In the genomic region with DNA sequence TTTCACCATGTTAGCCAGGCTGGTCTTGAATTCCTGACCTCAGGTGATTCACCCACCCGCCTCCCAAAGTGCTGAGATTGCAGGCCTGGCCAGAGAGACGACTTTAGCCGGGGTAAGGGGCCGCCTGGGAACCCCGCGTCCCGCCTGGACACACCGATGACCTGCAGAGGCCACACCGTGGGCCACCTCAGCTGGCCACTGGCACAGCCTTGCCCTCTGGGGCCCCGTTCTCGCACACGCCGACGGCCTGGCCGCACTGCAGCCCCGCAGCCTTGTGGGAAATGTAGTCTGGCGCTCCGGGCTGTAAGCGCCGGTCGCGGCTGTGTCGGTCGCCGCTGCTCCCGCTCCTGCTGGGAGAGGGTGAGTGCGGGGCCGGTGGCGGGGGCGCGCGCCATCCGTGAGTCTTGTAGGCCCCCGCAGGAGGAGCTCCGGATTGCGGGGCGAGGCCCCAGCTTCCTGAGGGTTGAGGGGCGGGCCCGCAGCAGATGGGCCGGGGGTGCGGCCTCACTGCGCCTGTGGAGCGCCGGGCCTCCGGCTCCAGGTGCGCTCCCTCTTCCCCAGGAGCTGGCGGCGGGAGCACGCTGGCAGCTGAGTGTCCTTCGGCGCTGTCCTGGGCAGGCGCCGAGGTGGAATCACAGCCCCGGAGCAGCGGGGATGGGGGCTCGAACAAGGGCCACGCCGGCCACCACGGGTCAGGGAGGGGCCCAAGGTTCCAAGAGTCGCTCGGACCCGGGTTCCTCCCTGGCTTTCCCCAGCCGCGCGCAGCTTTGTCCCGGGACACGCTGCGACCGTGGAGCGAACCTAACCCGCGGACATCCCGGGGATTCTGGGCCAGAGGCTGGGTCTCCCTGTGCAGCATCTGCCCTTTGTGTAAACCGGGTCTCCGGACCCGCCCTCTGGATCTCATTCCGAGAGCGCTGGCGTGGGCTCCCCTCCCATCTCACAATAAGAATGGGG, we compare ENCODE assay signal across 8 cellular contexts. TPM values are rescaled to one million over a fixed set of nuclear protein-coding genes. Genes with fewer than 3 reads are reported as not detected.
DNase-seq lines count a peak whose midpoint lies in the region; ATAC-seq and TF ChIP-seq lines count a peak whose summit lies in the region.

A gene (plus strand): TSS at position 299 of the 957 bp plus-strand sequence. CDS start 35,401 bp downstream, outside the sequence.

- peaks cover 0 to 2% of the 10 kb centered on the region in 2 donors for H3K27me3 Mint-ChIP-seq in T-cell

- TF ChIP-seq CTCF in cardiac fibroblast (IDR thresholded peaks at IDR 0.05; ENCODE audit: low read depth, low read length): no peak
- no peak for TF ChIP-seq CTCF in sigmoid colon (IDR thresholded peaks at IDR 0.05)

- CTCF ChIA-PET in T-cell (lab: Charles Lee): interaction anchor here in 1 of 2 donors (0.6 kb wide), 1 partner anchor 36 kb away, joined by 4 read pairs; a partner anchor contains a TSS

- DNase-seq in CD1c-positive myeloid dendritic cell (ENCODE audit: extremely low spot score): peak; percentile 7
- DNase-seq in HT-29 (ENCODE audit: low spot score): peak; percentile 19
- peak in 30 of 34 experiments; percentile 0 to 40 (median 9) for DNase-seq in T-cell
- DNase-seq in cardiac fibroblast (ENCODE audit: low read depth in 2 of 2): peak; percentile 59
- peak; percentile 81 for DNase-seq in iPS-NIHi7 (ENCODE audit: extremely low spot score)
- peak; percentile 72 for DNase-seq in sigmoid colon
- no peak for DNase-seq in KG1 (lab: John Stamatoyannopoulos, UW)

- peak within 1 kb of the TSS; percentile 77 to 85 (median 82) for H3K4me3 Mint-ChIP-seq in T-cell

- no peak for TF ChIP-seq EP300 in sigmoid colon (IDR thresholded peaks at IDR 0.05)

- no peaks in the 10 kb centered on the region for H3K27me3 ChIP-seq in sigmoid colon

- peaks cover 4 to 7% (median 5%) of the 10 kb centered on the region in 3 donors for H3K4me1 Mint-ChIP-seq in T-cell

- intact Hi-C loops in sigmoid colon (cut with DNase I): loop anchor here (5.0 kb wide), 1 partner anchor 46 kb away; a partner anchor contains a TSS

- H3K27ac Mint-ChIP-seq in T-cell: peak within 1 kb of the TSS in 1 of 2 donors; percentile 23

- TF ChIP-seq POLR2A in sigmoid colon (IDR thresholded peaks at IDR 0.05): no peak

- H3K36me3 Mint-ChIP-seq in T-cell: peaks cover 15% of the 10 kb centered on the region

- ATAC-seq in T-cell (replicated peaks in 1 of 4): peak; percentile 71 to 87 (median 84)
- ATAC-seq in GM19467 (IDR thresholded peaks at IDR 0.05; ENCODE audit: unreplicated experiment): no peak

- peaks cover 0 to 14% (median 6%) of the 10 kb centered on the region in 4 donors for H3K4me1 ChIP-seq in sigmoid colon

- H3K4me3 ChIP-seq in cardiac fibroblast (replicated peaks in 1 of 2; ENCODE audit: low read depth in 2 of 2, low read length in 2 of 2): peak within 1 kb of the TSS; percentile 70 to 80
- peak within 1 kb of the TSS; percentile 80 to 95 (median 86) for H3K4me3 ChIP-seq in sigmoid colon

- no peaks in the 10 kb centered on the region for H3K9me3 ChIP-seq in sigmoid colon

- peak within 1 kb of the TSS; percentile 80 to 85 (median 82) for H3K27ac ChIP-seq in sigmoid colon

- H3K36me3 ChIP-seq in sigmoid colon: no peaks in the 10 kb centered on the region

- H3K9me3 Mint-ChIP-seq in T-cell: peaks cover 0 to 25% (median 10%) of the 10 kb centered on the region in 3 donors

- WGBS in sigmoid colon, 2 donors: 2 to 3% methylated on average over 79 of the region's 79 CpGs

- POLR2A ChIA-PET in T-cell (lab: Charles Lee): no interaction called here

RNA-seq across cellular contexts. Expression of the gene that starts here (rescaled TPM):
- total RNA-seq in HT-29 (2014; rRNA removed; shearing (Covaris generic)): not detected in 2 replicates
- total RNA-seq in T-cell: 1 to 10 TPM in 3 of 5 donors, under 1 TPM in 2; 0.65 to 1.8 (median 1.1) TPM
- 1 to 10 TPM; 3.5 to 5.4 (median 3.9) TPM for total RNA-seq in sigmoid colon
- polyA plus RNA-seq in sigmoid colon: 1 to 10 TPM in 1 of 3 donors, under 1 TPM in 1, not detected in 1; 0.70 to 1.2 TPM

Comparison
In these comparisons a context has a peak if more than half of its experiments do, and no peak if none do; other contexts are left out.
1. Peak in DNase-seq in HT-29; RNA of the gene not detected or under 1 TPM.